Comparison of ENCODE assay signal across 22 cellular contexts in the genomic region with DNA sequence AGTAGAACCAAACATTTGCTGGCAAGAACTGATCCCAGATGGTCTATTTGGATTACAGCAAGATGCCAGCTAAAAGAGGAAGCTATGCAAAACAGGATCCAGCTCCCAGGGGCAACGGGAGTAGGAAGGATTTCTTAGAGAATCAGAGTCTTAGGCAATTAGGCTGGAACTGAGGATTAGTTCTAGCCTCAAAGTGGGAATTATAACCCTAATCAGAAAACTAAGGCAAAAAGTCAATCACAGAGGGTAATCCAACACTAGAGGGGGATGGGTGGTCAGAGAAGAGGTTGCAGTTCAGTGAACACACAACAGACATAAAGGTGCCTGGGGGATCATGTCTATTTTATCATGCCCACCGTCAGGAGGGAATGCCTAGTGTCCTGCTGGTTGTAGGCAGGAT.
"Had no signal": no experiment of that assay in that cellular context is flagged by ENCODE, and none has a peak within 500 bp of the region (broad histone marks: within the 10 kb centered on the region; RNA-seq: fewer than 3 reads in every experiment).

No MANE protein-coding gene starts in this region.

- H3K4me1 ChIP-seq: gastrocnemius medialis, heart left ventricle, lower lobe of right lung, parathyroid adenoma, sigmoid colon, stomach, testis had no signal

- H3K27ac ChIP-seq: brain microvascular endothelial cell, dorsolateral prefrontal cortex, epithelial cell of prostate, gastrocnemius medialis, heart left ventricle, lower lobe of right lung, parathyroid adenoma, sigmoid colon, stomach, testis had no signal

- H3K36me3 ChIP-seq: brain microvascular endothelial cell, gastrocnemius medialis, heart left ventricle, lower lobe of right lung, sigmoid colon, stomach had no signal

- H3K27me3 ChIP-seq: brain microvascular endothelial cell, sigmoid colon, testis had no signal

- H3K4me3 ChIP-seq: dorsolateral prefrontal cortex, gastrocnemius medialis, heart left ventricle, lower lobe of right lung, sigmoid colon, stomach, testis had no signal

- DNase-seq: activated CD4-positive, alpha-beta T cell treated with anti-CD3 and anti-CD28 coated beads, Interleukin-2, amount 10 ng/mL, durations not matched to agents 24 days and 14 days; activated CD8-positive, alpha-beta T cell treated with anti-CD3 and anti-CD28 coated beads, Interleukin-2, amount 10 ng/mL, durations not matched to agents 7 days and 5 days; activated naive CD4-positive, alpha-beta T cell treated with anti-CD3 and anti-CD28 coated beads, Interleukin-2, amount 50 U/mL, for 16 hours; activated T-cell treated with anti-CD3 and anti-CD28 coated beads, Interleukin-2, amount 50 U/mL, for 24 hours; aorta; brain microvascular endothelial cell; central memory CD4-positive, alpha-beta T cell; dorsolateral prefrontal cortex; endodermal cell; gastrocnemius medialis; heart left ventricle; islet precursor cell; left colon; lower lobe of right lung; naive thymus-derived CD8-positive, alpha-beta T cell; sigmoid colon; stimulated activated CD4-positive, alpha-beta T cell treated with anti-CD3 and anti-CD28 coated beads, Interleukin-4, amount 100 ng/mL, for 24 hours; stomach; T-cell; testis had no signal

- H3K9me3 ChIP-seq: gastrocnemius medialis, heart left ventricle, lower lobe of right lung, sigmoid colon, testis had no signal
